Comparison of ENCODE assay signal across 8 cellular contexts in the genomic region with DNA sequence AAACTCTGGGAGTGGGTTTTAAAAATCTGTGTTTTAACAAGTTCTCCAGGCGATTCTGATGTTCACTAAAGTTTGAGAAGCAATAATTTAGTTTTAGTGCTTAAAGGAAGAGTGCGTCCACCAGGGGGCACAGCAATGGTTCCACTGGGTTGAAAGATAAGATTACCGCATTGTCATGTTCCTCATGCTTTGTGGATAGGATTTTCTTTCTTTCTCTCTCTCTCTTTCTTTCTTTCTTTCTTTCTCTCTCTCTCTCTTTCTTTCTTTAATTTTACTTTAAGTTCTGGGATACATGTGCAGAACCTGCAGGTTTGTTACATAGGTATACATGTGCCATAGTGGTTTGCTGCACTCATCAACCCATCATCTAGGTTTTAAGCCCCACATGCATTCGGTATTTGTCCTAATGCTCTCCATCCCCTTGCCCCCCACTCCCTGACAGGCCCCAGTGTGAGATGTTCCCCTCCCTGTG. TPM values are rescaled to one million over a fixed set of nuclear protein-coding genes. Genes with fewer than 3 reads are reported as not detected.
DNase-seq lines count a peak whose midpoint lies in the region; TF ChIP-seq lines count a peak whose summit lies in the region.
"Not testable (repeated sequence)": the region's sequence is repeated elsewhere in the genome, so short reads cannot be mapped to it uniquely, and the experiment has no call there.

No MANE protein-coding gene starts in this region.

- H3K4me1 ChIP-seq in effector memory CD4-positive, alpha-beta T cell (ENCODE audit: control insufficient read depth, insufficient read depth, low read length, poor library complexity, severe bottlenecking), result not testable (repeated sequence)

- not testable (repeated sequence) for H3K27ac ChIP-seq in C4-2B; effector memory CD4-positive, alpha-beta T cell (ENCODE audit: insufficient read depth, low read length, poor library complexity, severe bottlenecking)

- not testable (repeated sequence) for H3K4me3 ChIP-seq in effector memory CD4-positive, alpha-beta T cell (ENCODE audit: insufficient read depth, low read depth, low read length, poor library complexity, severe bottlenecking); lower leg skin (ENCODE audit: low read depth, poor library complexity, severe bottlenecking)

- TF ChIP-seq POLR2A in lower leg skin (IDR thresholded peaks at IDR 0.05), result not testable (repeated sequence)

- H3K27me3 ChIP-seq in effector memory CD4-positive, alpha-beta T cell (replicated peaks; ENCODE audit: control insufficient read depth, insufficient read depth, low read length, poor library complexity, severe bottlenecking), result not testable (repeated sequence)

- not testable (repeated sequence) for H3K9me3 ChIP-seq in effector memory CD4-positive, alpha-beta T cell (ENCODE audit: control insufficient read depth, low read length)

- DNase-seq in GM20000 (ENCODE audit: low spot score), result peak; percentile 66
- peak; percentile 73 for DNase-seq in KG1 (lab: John Stamatoyannopoulos, UW)
- peak; percentile 87 for DNase-seq in OCI-M1 (lab: John Stamatoyannopoulos, UW)
- peak; percentile 28 for DNase-seq in activated CD8-positive, alpha-beta memory T cell treated with anti-CD3 and anti-CD28 coated beads, Interleukin-2, amount 50 U/mL, for 1 hour (ENCODE audit: extremely low read depth)
- peak; percentile 47 to 65 (median 49) for DNase-seq in effector memory CD4-positive, alpha-beta T cell
- peak; percentile 81 to 94 for DNase-seq in lower leg skin (ENCODE audit: low spot score in 2 of 2)
- peak; percentile 55 to 78 (median 69) for DNase-seq in stimulated activated CD4-positive, alpha-beta T cell treated with anti-CD3 and anti-CD28 coated beads, TNF-alpha, amount 100 ng/mL, for 24 hours (ENCODE audit: low read depth in 3 of 3)

- intact Hi-C loops in lower leg skin (cut with DNase I; ENCODE audit: low total_unique reads), result loop anchor here (5.0 kb wide), 1 partner anchor 107 kb away; no protein-coding TSS in a partner anchor

- TF ChIP-seq CTCF in C4-2B (conservative IDR thresholded peaks at IDR 0.05) (peak; percentile 93), GM20000 (IDR thresholded peaks at IDR 0.05; ENCODE audit: extremely low read depth, missing control alignments) (peak; percentile 65)
- not testable (repeated sequence) for TF ChIP-seq CTCF in lower leg skin (IDR thresholded peaks at IDR 0.05)

- H3K36me3 ChIP-seq in effector memory CD4-positive, alpha-beta T cell (ENCODE audit: control insufficient read depth, insufficient read depth, low read length), result not testable (repeated sequence)

- WGBS in lower leg skin, 2 donors, result 21 to 25% methylated on average over 4 of the region's 4 CpGs

RNA-seq across cellular contexts. Expression of gene TNFSF10, which starts 33.0 kb away (rescaled TPM):
- total RNA-seq in lower leg skin, result 10 to 100 TPM; 57.5 to 75.2 (median 68.4) TPM

RNA-seq across cellular contexts. Expression of gene GHSR, which starts 42.0 kb away (rescaled TPM):
- not detected for total RNA-seq in lower leg skin

Comparison
In these comparisons a context has a peak if more than half of its experiments do, and no peak if none do; other contexts are left out.
1. DNase-seq: peak in every context shown above with its lines; median percentile 88 in lower leg skin; 87 in OCI-M1; 73 in KG1; 69 in stimulated activated CD4-positive, alpha-beta T cell treated with anti-CD3 and anti-CD28 coated beads, TNF-alpha, amount 100 ng/mL, for 24 hours; 66 in GM20000; 49 in effector memory CD4-positive, alpha-beta T cell; 28 in activated CD8-positive, alpha-beta memory T cell treated with anti-CD3 and anti-CD28 coated beads, Interleukin-2, amount 50 U/mL, for 1 hour.